Comparison of ENCODE assay signal across 10 cellular contexts in the genomic region with DNA sequence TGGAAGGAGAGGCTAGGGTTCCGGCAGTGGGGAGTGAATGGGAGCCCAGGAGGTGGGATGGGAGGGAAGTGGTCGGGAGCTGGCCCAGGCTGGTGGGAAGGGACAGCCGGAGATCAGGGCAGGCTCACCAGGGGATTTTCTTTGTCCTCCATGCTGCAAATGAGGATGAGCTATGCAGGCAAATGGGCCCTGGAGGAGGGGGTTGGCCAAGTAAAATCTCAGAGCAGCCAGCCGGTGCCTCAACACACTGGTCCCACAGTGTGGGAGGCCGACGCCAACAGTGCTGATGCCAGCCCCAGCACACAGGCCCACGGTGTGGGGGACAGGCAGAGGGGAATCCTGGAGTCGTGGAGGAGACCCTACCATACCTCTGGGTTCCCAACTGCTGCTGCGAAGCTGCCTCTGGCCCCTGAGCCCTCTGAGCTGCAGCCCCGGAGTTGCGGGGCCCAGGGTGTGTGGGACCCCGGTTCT. TPM values are rescaled to one million over a fixed set of nuclear protein-coding genes. Genes with fewer than 3 reads are reported as not detected.
DNase-seq lines count a peak whose midpoint lies in the region; ATAC-seq and TF ChIP-seq lines count a peak whose summit lies in the region.
"Had no signal": no experiment of that assay in that cellular context is flagged by ENCODE, and none has a peak within 500 bp of the region (broad histone marks: within the 10 kb centered on the region; RNA-seq: fewer than 3 reads in every experiment).

No MANE protein-coding gene starts in this region.

- DNase-seq in Right ventricle myocardium superior (no peak), Right ventricle myocardium inferior (ENCODE audit: missing footprints) (no peak), ecto neural progenitor cell (ENCODE audit: low spot score) (peak; percentile 59), nephron progenitor cell (no peak), SIG-M5 (lab: John Stamatoyannopoulos, UW) (no peak)
- no peak for DNase-seq in activated CD4-positive, alpha-beta T cell treated with anti-CD3 and anti-CD28 coated beads, Interleukin-2, amount 10 ng/mL, durations not matched to agents 7 days and 5 days
- DNase-seq: activated T-cell treated with anti-CD3 and anti-CD28 coated beads, Interleukin-2, amount 50 U/mL, for 24 hours had no signal

- H3K9me3 Mint-ChIP-seq in nephron progenitor cell, result no peaks in the 10 kb centered on the region
- no peaks in the 10 kb centered on the region for H3K9me3 Mint-ChIP-seq in activated CD4-positive, alpha-beta T cell treated with anti-CD3 and anti-CD28 coated beads, Interleukin-2, amount 10 ng/mL, durations not matched to agents 7 days and 5 days
- H3K9me3 Mint-ChIP-seq: activated T-cell treated with anti-CD3 and anti-CD28 coated beads, Interleukin-2, amount 50 U/mL, for 24 hours; central memory CD8-positive, alpha-beta T cell had no signal

- no peak overlapping the region for H3K4me3 Mint-ChIP-seq in nephron progenitor cell
- no peak overlapping the region for H3K4me3 Mint-ChIP-seq in activated CD4-positive, alpha-beta T cell treated with anti-CD3 and anti-CD28 coated beads, Interleukin-2, amount 10 ng/mL, durations not matched to agents 7 days and 5 days
- H3K4me3 Mint-ChIP-seq: activated T-cell treated with anti-CD3 and anti-CD28 coated beads, Interleukin-2, amount 50 U/mL, for 24 hours; central memory CD8-positive, alpha-beta T cell had no signal

- intact Hi-C loops in Right ventricle myocardium superior (cut with DNase I), result no loop called here
- intact Hi-C loops in Right ventricle myocardium inferior (cut with DNase I), result no loop called here

- no peaks in the 10 kb centered on the region for H3K36me3 Mint-ChIP-seq in nephron progenitor cell (ENCODE audit: low read depth)
- no peaks in the 10 kb centered on the region for H3K36me3 Mint-ChIP-seq in activated CD4-positive, alpha-beta T cell treated with anti-CD3 and anti-CD28 coated beads, Interleukin-2, amount 10 ng/mL, durations not matched to agents 7 days and 5 days (ENCODE audit: low read depth)

- peaks cover 47% of the 10 kb centered on the region for H3K4me1 Mint-ChIP-seq in nephron progenitor cell
- H3K4me1 Mint-ChIP-seq in activated CD4-positive, alpha-beta T cell treated with anti-CD3 and anti-CD28 coated beads, Interleukin-2, amount 10 ng/mL, durations not matched to agents 7 days and 5 days, result peaks cover 16% of the 10 kb centered on the region

- CTCF ChIA-PET in activated CD4-positive, alpha-beta T cell treated with anti-CD3 and anti-CD28 coated beads, Interleukin-2, amount 10 ng/mL, durations not matched to agents 7 days and 5 days (lab: Charles Lee), result interaction anchor here (1.4 kb wide), 1 partner anchor 157 kb away, joined by 4 read pairs; no protein-coding TSS in a partner anchor

- ATAC-seq in Right ventricle myocardium superior (ENCODE audit: poor library complexity) (peak; percentile 6), Right ventricle myocardium inferior (no peak), HG03025 (IDR thresholded peaks at IDR 0.05; ENCODE audit: low FRiP score, unreplicated experiment) (no peak), HG02840 (IDR thresholded peaks at IDR 0.05; ENCODE audit: low FRiP score, unreplicated experiment) (no peak)

- TF ChIP-seq CTCF in nephron progenitor cell (IDR thresholded peaks at IDR 0.05), result no peak

- POLR2A ChIA-PET in activated CD4-positive, alpha-beta T cell treated with anti-CD3 and anti-CD28 coated beads, Interleukin-2, amount 10 ng/mL, durations not matched to agents 7 days and 5 days (lab: Charles Lee), result no interaction called here

- peak overlapping the region; percentile 92 for H3K27ac Mint-ChIP-seq in nephron progenitor cell
- no peak overlapping the region for H3K27ac Mint-ChIP-seq in activated CD4-positive, alpha-beta T cell treated with anti-CD3 and anti-CD28 coated beads, Interleukin-2, amount 10 ng/mL, durations not matched to agents 7 days and 5 days

- peaks cover 3% of the 10 kb centered on the region for H3K27me3 Mint-ChIP-seq in nephron progenitor cell (ENCODE audit: low read depth, poor library complexity)
- H3K27me3 Mint-ChIP-seq in activated CD4-positive, alpha-beta T cell treated with anti-CD3 and anti-CD28 coated beads, Interleukin-2, amount 10 ng/mL, durations not matched to agents 7 days and 5 days, result peaks cover 2% of the 10 kb centered on the region

RNA-seq across cellular contexts. Expression of gene NDRG4, which starts 4.0 kb away (rescaled TPM):
- total RNA-seq in Right ventricle myocardium superior (290 TPM), Right ventricle myocardium inferior (337 TPM)
- total RNA-seq in activated CD4-positive, alpha-beta T cell treated with anti-CD3 and anti-CD28 coated beads, Interleukin-2, amount 10 ng/mL, durations not matched to agents 7 days and 5 days, result under 1 TPM; 0.69 to 0.97 TPM

RNA-seq across cellular contexts. Expression of gene SETD6, which starts 19.4 kb away (rescaled TPM):
- total RNA-seq in Right ventricle myocardium superior, result 14.4 TPM
- total RNA-seq in Right ventricle myocardium inferior, result 13.0 TPM
- 10 to 100 TPM; 14.7 to 15.3 TPM for total RNA-seq in activated CD4-positive, alpha-beta T cell treated with anti-CD3 and anti-CD28 coated beads, Interleukin-2, amount 10 ng/mL, durations not matched to agents 7 days and 5 days

Comparison
In these comparisons a context has a peak if more than half of its experiments do, and no peak if none do; other contexts are left out.
1. RNA of gene NDRG4, which starts 4.0 kb away (total RNA-seq): 337 TPM in Right ventricle myocardium inferior (single experiment) and 290 TPM in Right ventricle myocardium superior (single experiment); 0.69 to 0.97 TPM in activated CD4-positive, alpha-beta T cell treated with anti-CD3 and anti-CD28 coated beads, Interleukin-2, amount 10 ng/mL, durations not matched to agents 7 days and 5 days; every median in the first group is over 100 times any median in the second.